In the genomic region with DNA sequence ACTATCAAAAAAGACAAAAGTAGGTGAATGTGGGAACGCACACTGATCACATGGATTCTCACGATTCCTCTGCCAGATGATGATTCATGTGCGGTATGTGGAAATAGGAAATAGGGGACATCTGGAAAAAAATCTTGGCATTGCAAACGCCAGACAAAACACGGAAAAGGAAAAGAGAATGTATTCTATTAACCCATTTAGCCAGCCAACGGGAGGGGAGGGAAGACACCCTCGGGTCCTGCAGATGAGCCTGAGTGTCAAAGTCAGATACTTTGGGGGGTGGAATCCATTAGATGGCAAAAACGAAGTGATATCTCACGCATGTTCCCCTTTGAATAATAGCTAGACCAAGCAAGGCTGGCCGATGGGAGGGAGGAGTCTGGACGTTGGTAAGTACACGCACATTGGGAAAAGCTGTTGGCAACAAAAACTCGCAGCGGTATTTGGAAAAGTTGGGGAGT, we compare ENCODE assay signal across 9 cellular contexts.
DNase-seq lines count a peak whose midpoint lies in the region; ATAC-seq and TF ChIP-seq lines count a peak whose summit lies in the region.
"Had no signal": no experiment of that assay in that cellular context is flagged by ENCODE, and none has a peak within 500 bp of the region (broad histone marks: within the 10 kb centered on the region; RNA-seq: fewer than 3 reads in every experiment).

No MANE protein-coding gene starts in this region.

- H3K27me3 ChIP-seq in Peyer's patch = no peaks in the 10 kb centered on the region
- H3K27me3 ChIP-seq in esophagus squamous epithelium = no peaks in the 10 kb centered on the region
- no peaks in the 10 kb centered on the region for H3K27me3 ChIP-seq in muscle layer of duodenum (ENCODE audit: low read depth, low read length)
- no peaks in the 10 kb centered on the region for H3K27me3 ChIP-seq in upper lobe of right lung

- no peak for DNase-seq in Peyer's patch
- DNase-seq in esophagus squamous epithelium (lab: John Stamatoyannopoulos, UW) = no peak
- DNase-seq in upper lobe of right lung = no peak
- DNase-seq in NCI-H446 treated with DMSO at 0.1 percent for 48 hours (lab: John Stamatoyannopoulos, UW) = no peak
- no peak for DNase-seq in T-helper 17 cell
- DNase-seq: NCI-H774, nephron progenitor cell had no signal

- peaks cover 74% of the 10 kb centered on the region for H3K27me3 Mint-ChIP-seq in T-helper 17 cell

- intact Hi-C loops in esophagus squamous epithelium (cut with DNase I) = no loop called here
- intact Hi-C loops in upper lobe of right lung (cut with DNase I) = no loop called here

- TF ChIP-seq CTCF in Peyer's patch (IDR thresholded peaks at IDR 0.05) (no peak), esophagus squamous epithelium (IDR thresholded peaks at IDR 0.05) (no peak), upper lobe of right lung (IDR thresholded peaks at IDR 0.05) (no peak)

- WGBS in esophagus squamous epithelium, 2 donors = 42 to 47% methylated on average over 14 of the region's 14 CpGs

- H3K36me3 ChIP-seq in Peyer's patch = no peaks in the 10 kb centered on the region
- H3K36me3 ChIP-seq in esophagus squamous epithelium = no peaks in the 10 kb centered on the region
- no peaks in the 10 kb centered on the region for H3K36me3 ChIP-seq in muscle layer of duodenum (ENCODE audit: control insufficient read depth in 1 of 2, insufficient read depth in 2 of 2, low read length in 2 of 2)
- no peaks in the 10 kb centered on the region for H3K36me3 ChIP-seq in upper lobe of right lung

- peaks cover 0 to 19% (median 0%) of the 10 kb centered on the region in 4 donors for H3K4me1 ChIP-seq in Peyer's patch
- peaks cover 0 to 44% (median 32%) of the 10 kb centered on the region in 3 donors for H3K4me1 ChIP-seq in esophagus squamous epithelium
- peaks cover 14 to 35% of the 10 kb centered on the region in 2 donors for H3K4me1 ChIP-seq in muscle layer of duodenum (ENCODE audit: control insufficient read depth in 1 of 2, insufficient read depth in 2 of 2, low read length in 2 of 2)
- H3K4me1 ChIP-seq in upper lobe of right lung = peaks cover 28% of the 10 kb centered on the region

- H3K4me3 ChIP-seq in Peyer's patch = no peak overlapping the region
- peak overlapping the region in 2 of 4 donors; percentile 14 to 39 for H3K4me3 ChIP-seq in esophagus squamous epithelium
- peak overlapping the region in 1 of 2 donors; percentile 34 for H3K4me3 ChIP-seq in muscle layer of duodenum (ENCODE audit: low read depth in 1 of 2, low read length in 2 of 2)
- peak overlapping the region; percentile 23 for H3K4me3 ChIP-seq in upper lobe of right lung

- H3K4me1 Mint-ChIP-seq in T-helper 17 cell = no peaks in the 10 kb centered on the region

- peak; percentile 6 for ATAC-seq in upper lobe of right lung
- ATAC-seq in GM21786 (IDR thresholded peaks at IDR 0.05; ENCODE audit: unreplicated experiment) = no peak
- ATAC-seq in T-helper 17 cell = no peak

- H3K4me3 Mint-ChIP-seq in T-helper 17 cell = no peak overlapping the region
- H3K4me3 Mint-ChIP-seq: nephron progenitor cell had no signal

- TF ChIP-seq POLR2A in Peyer's patch (IDR thresholded peaks at IDR 0.05) (no peak), esophagus squamous epithelium (IDR thresholded peaks at IDR 0.05) (no peak)

- peaks cover 2% of the 10 kb centered on the region for H3K36me3 Mint-ChIP-seq in T-helper 17 cell (ENCODE audit: low read depth)

- H3K27ac Mint-ChIP-seq in T-helper 17 cell = no peak overlapping the region

- H3K9me3 ChIP-seq in Peyer's patch (no peaks in the 10 kb centered on the region), esophagus squamous epithelium (no peaks in the 10 kb centered on the region), muscle layer of duodenum (ENCODE audit: control insufficient read depth in 1 of 2, low read length in 2 of 2) (no peaks in the 10 kb centered on the region), upper lobe of right lung (no peaks in the 10 kb centered on the region), T-helper 17 cell (ENCODE audit: control insufficient read depth, low read length, poor library complexity, severe bottlenecking) (no peaks in the 10 kb centered on the region)

- H3K27ac ChIP-seq in Peyer's patch (peak overlapping the region; percentile 2 to 74 (median 66)), esophagus squamous epithelium (peak overlapping the region; percentile 39 to 83 (median 74)), muscle layer of duodenum (ENCODE audit: low read length) (peak overlapping the region; percentile 6), upper lobe of right lung (peak overlapping the region; percentile 63)

Comparison
In these comparisons a context has a peak if more than half of its experiments do, and no peak if none do; other contexts are left out.
1. H3K27ac ChIP-seq: peak in every context shown above with its lines; median percentile 74 in esophagus squamous epithelium; 66 in Peyer's patch; 63 in upper lobe of right lung; 6 in muscle layer of duodenum.